In the genomic region with DNA sequence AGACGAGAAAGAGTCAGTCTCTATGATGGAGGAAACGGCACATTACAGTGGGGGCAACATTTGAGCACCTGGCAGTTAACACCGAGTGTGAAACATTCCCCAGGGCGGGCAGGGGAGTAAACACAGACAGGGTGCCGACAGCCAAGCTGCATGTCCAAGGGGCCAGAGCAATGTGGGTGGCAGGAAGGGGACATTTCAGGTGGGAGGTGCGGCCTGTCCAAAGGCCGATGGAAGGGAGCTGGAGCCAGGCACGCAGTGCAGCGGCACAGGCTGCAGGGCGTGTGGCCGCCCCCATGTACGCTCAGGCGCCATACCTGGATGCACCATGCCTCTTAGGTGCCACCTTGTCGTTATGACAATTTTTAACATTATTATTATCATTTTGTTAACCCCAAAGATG, we compare ENCODE assay signal across 2 cellular contexts.
TF ChIP-seq lines count a peak whose summit lies in the region.

No MANE protein-coding gene starts in this region.

TF ChIP-seq in GM23338, 12 proteins besides CTCF, POLR2A, EP300 and RAD21 (continues in another document):
- TF ChIP-seq, protein P1, sequence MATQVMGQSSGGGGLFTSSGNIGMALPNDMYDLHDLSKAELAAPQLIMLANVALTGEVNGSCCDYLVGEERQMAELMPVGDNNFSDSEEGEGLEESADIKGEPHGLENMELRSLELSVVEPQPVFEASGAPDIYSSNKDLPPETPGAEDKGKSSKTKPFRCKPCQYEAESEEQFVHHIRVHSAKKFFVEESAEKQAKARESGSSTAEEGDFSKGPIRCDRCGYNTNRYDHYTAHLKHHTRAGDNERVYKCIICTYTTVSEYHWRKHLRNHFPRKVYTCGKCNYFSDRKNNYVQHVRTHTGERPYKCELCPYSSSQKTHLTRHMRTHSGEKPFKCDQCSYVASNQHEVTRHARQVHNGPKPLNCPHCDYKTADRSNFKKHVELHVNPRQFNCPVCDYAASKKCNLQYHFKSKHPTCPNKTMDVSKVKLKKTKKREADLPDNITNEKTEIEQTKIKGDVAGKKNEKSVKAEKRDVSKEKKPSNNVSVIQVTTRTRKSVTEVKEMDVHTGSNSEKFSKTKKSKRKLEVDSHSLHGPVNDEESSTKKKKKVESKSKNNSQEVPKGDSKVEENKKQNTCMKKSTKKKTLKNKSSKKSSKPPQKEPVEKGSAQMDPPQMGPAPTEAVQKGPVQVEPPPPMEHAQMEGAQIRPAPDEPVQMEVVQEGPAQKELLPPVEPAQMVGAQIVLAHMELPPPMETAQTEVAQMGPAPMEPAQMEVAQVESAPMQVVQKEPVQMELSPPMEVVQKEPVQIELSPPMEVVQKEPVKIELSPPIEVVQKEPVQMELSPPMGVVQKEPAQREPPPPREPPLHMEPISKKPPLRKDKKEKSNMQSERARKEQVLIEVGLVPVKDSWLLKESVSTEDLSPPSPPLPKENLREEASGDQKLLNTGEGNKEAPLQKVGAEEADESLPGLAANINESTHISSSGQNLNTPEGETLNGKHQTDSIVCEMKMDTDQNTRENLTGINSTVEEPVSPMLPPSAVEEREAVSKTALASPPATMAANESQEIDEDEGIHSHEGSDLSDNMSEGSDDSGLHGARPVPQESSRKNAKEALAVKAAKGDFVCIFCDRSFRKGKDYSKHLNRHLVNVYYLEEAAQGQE (IDR thresholded peaks at IDR 0.05; ENCODE audit: unreplicated experiment) = no peak
- no peak for TF ChIP-seq JUNB (IDR thresholded peaks at IDR 0.05; ENCODE audit: unreplicated experiment)
- no peak for TF ChIP-seq STAT1 (IDR thresholded peaks at IDR 0.05; ENCODE audit: unreplicated experiment)
- no peak for TF ChIP-seq CREB1 (CRISPR knock-in tag; IDR thresholded peaks at IDR 0.05; ENCODE audit: low read depth)
- TF ChIP-seq NANOG (IDR thresholded peaks at IDR 0.05; ENCODE audit: borderline replicate concordance) = no peak
- TF ChIP-seq, protein P2, sequence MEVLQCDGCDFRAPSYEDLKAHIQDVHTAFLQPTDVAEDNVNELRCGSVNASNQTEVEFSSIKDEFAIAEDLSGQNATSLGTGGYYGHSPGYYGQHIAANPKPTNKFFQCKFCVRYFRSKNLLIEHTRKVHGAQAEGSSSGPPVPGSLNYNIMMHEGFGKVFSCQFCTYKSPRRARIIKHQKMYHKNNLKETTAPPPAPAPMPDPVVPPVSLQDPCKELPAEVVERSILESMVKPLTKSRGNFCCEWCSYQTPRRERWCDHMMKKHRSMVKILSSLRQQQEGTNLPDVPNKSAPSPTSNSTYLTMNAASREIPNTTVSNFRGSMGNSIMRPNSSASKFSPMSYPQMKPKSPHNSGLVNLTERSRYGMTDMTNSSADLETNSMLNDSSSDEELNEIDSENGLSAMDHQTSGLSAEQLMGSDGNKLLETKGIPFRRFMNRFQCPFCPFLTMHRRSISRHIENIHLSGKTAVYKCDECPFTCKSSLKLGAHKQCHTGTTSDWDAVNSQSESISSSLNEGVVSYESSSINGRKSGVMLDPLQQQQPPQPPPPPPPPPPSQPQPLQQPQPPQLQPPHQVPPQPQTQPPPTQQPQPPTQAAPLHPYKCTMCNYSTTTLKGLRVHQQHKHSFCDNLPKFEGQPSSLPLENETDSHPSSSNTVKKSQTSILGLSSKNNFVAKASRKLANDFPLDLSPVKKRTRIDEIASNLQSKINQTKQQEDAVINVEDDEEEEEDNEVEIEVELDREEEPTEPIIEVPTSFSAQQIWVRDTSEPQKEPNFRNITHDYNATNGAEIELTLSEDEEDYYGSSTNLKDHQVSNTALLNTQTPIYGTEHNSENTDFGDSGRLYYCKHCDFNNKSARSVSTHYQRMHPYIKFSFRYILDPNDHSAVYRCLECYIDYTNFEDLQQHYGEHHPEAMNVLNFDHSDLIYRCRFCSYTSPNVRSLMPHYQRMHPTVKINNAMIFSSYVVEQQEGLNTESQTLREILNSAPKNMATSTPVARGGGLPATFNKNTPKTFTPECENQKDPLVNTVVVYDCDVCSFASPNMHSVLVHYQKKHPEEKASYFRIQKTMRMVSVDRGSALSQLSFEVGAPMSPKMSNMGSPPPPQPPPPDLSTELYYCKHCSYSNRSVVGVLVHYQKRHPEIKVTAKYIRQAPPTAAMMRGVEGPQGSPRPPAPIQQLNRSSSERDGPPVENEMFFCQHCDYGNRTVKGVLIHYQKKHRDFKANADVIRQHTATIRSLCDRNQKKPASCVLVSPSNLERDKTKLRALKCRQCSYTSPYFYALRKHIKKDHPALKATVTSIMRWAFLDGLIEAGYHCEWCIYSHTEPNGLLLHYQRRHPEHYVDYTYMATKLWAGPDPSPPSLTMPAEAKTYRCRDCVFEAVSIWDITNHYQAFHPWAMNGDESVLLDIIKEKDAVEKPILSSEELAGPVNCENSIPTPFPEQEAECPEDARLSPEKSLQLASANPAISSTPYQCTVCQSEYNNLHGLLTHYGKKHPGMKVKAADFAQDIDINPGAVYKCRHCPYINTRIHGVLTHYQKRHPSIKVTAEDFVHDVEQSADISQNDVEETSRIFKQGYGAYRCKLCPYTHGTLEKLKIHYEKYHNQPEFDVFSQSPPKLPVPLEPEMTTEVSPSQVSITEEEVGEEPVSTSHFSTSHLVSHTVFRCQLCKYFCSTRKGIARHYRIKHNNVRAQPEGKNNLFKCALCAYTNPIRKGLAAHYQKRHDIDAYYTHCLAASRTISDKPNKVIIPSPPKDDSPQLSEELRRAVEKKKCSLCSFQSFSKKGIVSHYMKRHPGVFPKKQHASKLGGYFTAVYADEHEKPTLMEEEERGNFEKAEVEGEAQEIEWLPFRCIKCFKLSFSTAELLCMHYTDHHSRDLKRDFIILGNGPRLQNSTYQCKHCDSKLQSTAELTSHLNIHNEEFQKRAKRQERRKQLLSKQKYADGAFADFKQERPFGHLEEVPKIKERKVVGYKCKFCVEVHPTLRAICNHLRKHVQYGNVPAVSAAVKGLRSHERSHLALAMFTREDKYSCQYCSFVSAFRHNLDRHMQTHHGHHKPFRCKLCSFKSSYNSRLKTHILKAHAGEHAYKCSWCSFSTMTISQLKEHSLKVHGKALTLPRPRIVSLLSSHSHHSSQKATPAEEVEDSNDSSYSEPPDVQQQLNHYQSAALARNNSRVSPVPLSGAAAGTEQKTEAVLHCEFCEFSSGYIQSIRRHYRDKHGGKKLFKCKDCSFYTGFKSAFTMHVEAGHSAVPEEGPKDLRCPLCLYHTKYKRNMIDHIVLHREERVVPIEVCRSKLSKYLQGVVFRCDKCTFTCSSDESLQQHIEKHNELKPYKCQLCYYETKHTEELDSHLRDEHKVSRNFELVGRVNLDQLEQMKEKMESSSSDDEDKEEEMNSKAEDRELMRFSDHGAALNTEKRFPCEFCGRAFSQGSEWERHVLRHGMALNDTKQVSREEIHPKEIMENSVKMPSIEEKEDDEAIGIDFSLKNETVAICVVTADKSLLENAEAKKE (CRISPR knock-in tag; IDR thresholded peaks at IDR 0.05) = no peak
- no peak for TF ChIP-seq EZH2 (IDR thresholded peaks at IDR 0.05; ENCODE audit: low read depth, unreplicated experiment)
- TF ChIP-seq ZNF114 (CRISPR knock-in tag; IDR thresholded peaks at IDR 0.05) = no peak
- no peak for TF ChIP-seq ZNF331 (CRISPR knock-in tag; IDR thresholded peaks at IDR 0.05; ENCODE audit: low read depth)
- no peak for TF ChIP-seq POLR2AphosphoS5 (IDR thresholded peaks at IDR 0.05; ENCODE audit: low read depth)

TF ChIP-seq in IMR-90, 13 proteins besides CTCF, POLR2A, EP300 and RAD21:
- no peak for TF ChIP-seq SMC3 (IDR thresholded peaks at IDR 0.05; ENCODE audit: low read depth, low read length)
- TF ChIP-seq RFX5 (IDR thresholded peaks at IDR 0.05; ENCODE audit: low read depth, low read length) = no peak
- TF ChIP-seq CHD1 (IDR thresholded peaks at IDR 0.05; ENCODE audit: low read depth, low read length) = no peak
- TF ChIP-seq CEBPB (IDR thresholded peaks at IDR 0.05; ENCODE audit: low read depth, low read length) = no peak
- no peak for TF ChIP-seq MAZ (IDR thresholded peaks at IDR 0.05; ENCODE audit: borderline replicate concordance, low read depth, low read length)
- TF ChIP-seq NFE2L2 (IDR thresholded peaks at IDR 0.05; ENCODE audit: low read depth, low read length) = no peak
- TF ChIP-seq RCOR1 (IDR thresholded peaks at IDR 0.05; ENCODE audit: insufficient replicate concordance, low read length) = no peak
- TF ChIP-seq FOS (IDR thresholded peaks at IDR 0.05; ENCODE audit: low read depth, low read length) = no peak
- TF ChIP-seq, protein P3, sequence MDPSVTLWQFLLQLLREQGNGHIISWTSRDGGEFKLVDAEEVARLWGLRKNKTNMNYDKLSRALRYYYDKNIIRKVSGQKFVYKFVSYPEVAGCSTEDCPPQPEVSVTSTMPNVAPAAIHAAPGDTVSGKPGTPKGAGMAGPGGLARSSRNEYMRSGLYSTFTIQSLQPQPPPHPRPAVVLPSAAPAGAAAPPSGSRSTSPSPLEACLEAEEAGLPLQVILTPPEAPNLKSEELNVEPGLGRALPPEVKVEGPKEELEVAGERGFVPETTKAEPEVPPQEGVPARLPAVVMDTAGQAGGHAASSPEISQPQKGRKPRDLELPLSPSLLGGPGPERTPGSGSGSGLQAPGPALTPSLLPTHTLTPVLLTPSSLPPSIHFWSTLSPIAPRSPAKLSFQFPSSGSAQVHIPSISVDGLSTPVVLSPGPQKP (IDR thresholded peaks at IDR 0.05; ENCODE audit: borderline replicate concordance, low read depth, low read length) = no peak
- TF ChIP-seq, protein P4, sequence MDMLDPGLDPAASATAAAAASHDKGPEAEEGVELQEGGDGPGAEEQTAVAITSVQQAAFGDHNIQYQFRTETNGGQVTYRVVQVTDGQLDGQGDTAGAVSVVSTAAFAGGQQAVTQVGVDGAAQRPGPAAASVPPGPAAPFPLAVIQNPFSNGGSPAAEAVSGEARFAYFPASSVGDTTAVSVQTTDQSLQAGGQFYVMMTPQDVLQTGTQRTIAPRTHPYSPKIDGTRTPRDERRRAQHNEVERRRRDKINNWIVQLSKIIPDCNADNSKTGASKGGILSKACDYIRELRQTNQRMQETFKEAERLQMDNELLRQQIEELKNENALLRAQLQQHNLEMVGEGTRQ (IDR thresholded peaks at IDR 0.05; ENCODE audit: low read depth, low read length) = no peak
- TF ChIP-seq MAFK (IDR thresholded peaks at IDR 0.05; ENCODE audit: low read depth, low read length) = no peak
- TF ChIP-seq BHLHE40 (IDR thresholded peaks at IDR 0.05; ENCODE audit: low read depth, low read length) = no peak
- TF ChIP-seq MXI1 (IDR thresholded peaks at IDR 0.05; ENCODE audit: borderline replicate concordance, low read depth, low read length) = no peak
TF ChIP-seq in IMR-90: peak in this region for 0.
